Comparison of ENCODE assay signal across 14 cellular contexts in genomic region chr19:43561144-43561970, GRCh38. TPM values are rescaled to one million over a fixed set of nuclear protein-coding genes. Genes with fewer than 3 reads are reported as not detected.
A peak's percentile ranks its signal among the peaks of the same experiment; 100 is the strongest.
DNase-seq lines count a peak whose midpoint lies in the region; ATAC-seq, FAIRE-seq and TF ChIP-seq lines count a peak whose summit lies in the region.
"Had no signal": no experiment of that assay in that cellular context is flagged by ENCODE, and none has a peak within 500 bp of the region (broad histone marks: within the 10 kb centered on the region; RNA-seq: fewer than 3 reads in every experiment).

No MANE protein-coding gene starts in this region.

- no peak overlapping the region for H3K27ac ChIP-seq in A549
- no peak overlapping the region for H3K27ac ChIP-seq in CD8-positive, alpha-beta T cell (ENCODE audit: low read depth, low read length)
- peak overlapping the region; percentile 79 for H3K27ac ChIP-seq in naive thymus-derived CD4-positive, alpha-beta T cell (ENCODE audit: low read depth, low read length)
- H3K27ac ChIP-seq: uterus had no signal

- no peak for TF ChIP-seq EP300 in A549 (IDR thresholded peaks at IDR 0.05)

- H3K27me3 ChIP-seq in CD8-positive, alpha-beta T cell (ENCODE audit: insufficient read depth, low read length): no peaks in the 10 kb centered on the region
- H3K27me3 ChIP-seq in naive thymus-derived CD4-positive, alpha-beta T cell (ENCODE audit: control insufficient read depth in 2 of 2, insufficient read depth in 2 of 2, low read length in 2 of 2): no peaks in the 10 kb centered on the region
- H3K27me3 ChIP-seq: BE2C, esophagus squamous epithelium, uterus had no signal

- no peak overlapping the region for H3K4me2 ChIP-seq in A549

- H3K4me3 ChIP-seq in A549: no peak overlapping the region
- H3K4me3 ChIP-seq in CD8-positive, alpha-beta T cell (ENCODE audit: low read depth, low read length): peak overlapping the region; percentile 30
- H3K4me3 ChIP-seq in naive thymus-derived CD4-positive, alpha-beta T cell (ENCODE audit: low read length): no peak overlapping the region
- H3K4me3 ChIP-seq: esophagus squamous epithelium, uterus had no signal

- H3K4me3 Mint-ChIP-seq in CD8-positive, alpha-beta T cell: peak overlapping the region; percentile 66
- H3K4me3 Mint-ChIP-seq in activated naive CD8-positive, alpha-beta T cell: peak overlapping the region; percentile 76
- H3K4me3 Mint-ChIP-seq in naive thymus-derived CD4-positive, alpha-beta T cell: peak overlapping the region in 9 of 10 donors; percentile 71 to 97 (median 89)

- TF ChIP-seq RAD21 in A549 (conservative IDR thresholded peaks at IDR 0.05 in 1 of 2, IDR thresholded peaks at IDR 0.05 in 1 of 2): no peak

- no peaks in the 10 kb centered on the region for H3K9me3 ChIP-seq in A549
- H3K9me3 ChIP-seq in CD8-positive, alpha-beta T cell (ENCODE audit: low read length): no peaks in the 10 kb centered on the region
- H3K9me3 ChIP-seq in naive thymus-derived CD4-positive, alpha-beta T cell (ENCODE audit: control insufficient read depth in 2 of 3, low read length in 3 of 3): no peaks in the 10 kb centered on the region
- H3K9me3 ChIP-seq: BE2C, esophagus squamous epithelium, uterus had no signal

- DNase-seq in A549 (ENCODE audit: low read depth in 1 of 2, low spot score in 1 of 2) (no peak), midbrain (lab: John Stamatoyannopoulos, UW) (no peak), urothelium cell line (ENCODE audit: low spot score) (no peak), HCEC 1CT (no peak)
- DNase-seq in CD8-positive, alpha-beta T cell: no peak
- no peak for DNase-seq in naive thymus-derived CD4-positive, alpha-beta T cell
- DNase-seq: BE2C, esophagus squamous epithelium, KG1, NCI-H1436, NCI-H510A treated with DMSO at 0.1 percent for 48 hours, uterus had no signal

- H3K4me1 Mint-ChIP-seq in CD8-positive, alpha-beta T cell (ENCODE audit: low read depth): peaks cover 54% of the 10 kb centered on the region
- H3K4me1 Mint-ChIP-seq in activated naive CD8-positive, alpha-beta T cell (ENCODE audit: low read depth): peaks cover 54% of the 10 kb centered on the region
- peaks cover 33 to 64% (median 58%) of the 10 kb centered on the region in 7 donors for H3K4me1 Mint-ChIP-seq in naive thymus-derived CD4-positive, alpha-beta T cell

- intact Hi-C loops in CD8-positive, alpha-beta T cell (cut with DNase I, micrococcal nuclease): no loop called here
- intact Hi-C loops in naive thymus-derived CD4-positive, alpha-beta T cell (cut with micrococcal nuclease): no loop called here

- no peak for TF ChIP-seq CTCF in A549 (IDR thresholded peaks at IDR 0.05)
- no peak for TF ChIP-seq CTCF in CD8-positive, alpha-beta T cell (IDR thresholded peaks at IDR 0.05)

- H3K9me3 Mint-ChIP-seq in CD8-positive, alpha-beta T cell: no peaks in the 10 kb centered on the region
- H3K9me3 Mint-ChIP-seq in activated naive CD8-positive, alpha-beta T cell (ENCODE audit: low read depth): no peaks in the 10 kb centered on the region
- no peaks in the 10 kb centered on the region for H3K9me3 Mint-ChIP-seq in naive thymus-derived CD4-positive, alpha-beta T cell

- H3K27ac Mint-ChIP-seq in CD8-positive, alpha-beta T cell: peak overlapping the region; percentile 90
- peak overlapping the region; percentile 93 for H3K27ac Mint-ChIP-seq in activated naive CD8-positive, alpha-beta T cell
- H3K27ac Mint-ChIP-seq in naive thymus-derived CD4-positive, alpha-beta T cell: peak overlapping the region; percentile 75 to 99 (median 96)

- TF ChIP-seq POLR2A in A549 (IDR thresholded peaks at IDR 0.05; ENCODE audit: low read length): no peak

- H3K27me3 Mint-ChIP-seq in CD8-positive, alpha-beta T cell (ENCODE audit: low read depth): no peaks in the 10 kb centered on the region
- no peaks in the 10 kb centered on the region for H3K27me3 Mint-ChIP-seq in activated naive CD8-positive, alpha-beta T cell
- H3K27me3 Mint-ChIP-seq in naive thymus-derived CD4-positive, alpha-beta T cell: no peaks in the 10 kb centered on the region

- peaks cover 10% of the 10 kb centered on the region for H3K36me3 ChIP-seq in CD8-positive, alpha-beta T cell (ENCODE audit: insufficient read depth, low read length)
- H3K36me3 ChIP-seq in naive thymus-derived CD4-positive, alpha-beta T cell (ENCODE audit: control insufficient read depth in 2 of 3, insufficient read depth in 3 of 3, low read length in 3 of 3): peaks cover 0 to 23% (median 0%) of the 10 kb centered on the region in 3 experiments
- H3K36me3 ChIP-seq: BE2C, uterus had no signal

- POLR2A ChIA-PET in A549 (lab: Yijun Ruan, JAX): interaction anchor here (1.3 kb wide), 1 partner anchor 28 kb away, joined by 5 read pairs; the partner anchor contains the start of gene ZNF575
- POLR2A ChIA-PET in CD8-positive, alpha-beta T cell (lab: Charles Lee): interaction anchor here (0.9 to 1.9 kb wide), 2 partner anchors 33 kb away, joined by 3 to 6 read pairs; no protein-coding TSS in a partner anchor
- POLR2A ChIA-PET in naive thymus-derived CD4-positive, alpha-beta T cell (lab: Charles Lee): interaction anchor here (0.5 to 5.8 kb wide), 4 partner anchors 13 to 1841 kb away, joined by 3 to 46 read pairs (median 8); partner anchors contain the start of genes IRGQ, PINLYP, XRCC1 and ZNF576

- ATAC-seq in A549 (peak in 1 of 2 experiments; percentile 41; a peak in 2 of 6 replicates), HG03196 (IDR thresholded peaks at IDR 0.05; ENCODE audit: unreplicated experiment) (no peak)
- ATAC-seq in CD8-positive, alpha-beta T cell: no peak
- ATAC-seq in naive thymus-derived CD4-positive, alpha-beta T cell: no peak

- H3K4me1 ChIP-seq in A549: peaks cover 9% of the 10 kb centered on the region; the same call in 1 of the 3 replicates
- H3K4me1 ChIP-seq in CD8-positive, alpha-beta T cell (ENCODE audit: insufficient read depth, low read length): peaks cover 49% of the 10 kb centered on the region
- H3K4me1 ChIP-seq in naive thymus-derived CD4-positive, alpha-beta T cell (ENCODE audit: control insufficient read depth in 2 of 2, insufficient read depth in 2 of 2, low read length in 2 of 2): peaks cover 31 to 40% of the 10 kb centered on the region in 2 donors
- H3K4me1 ChIP-seq: BE2C had no signal

- 95% methylated on average over 12 of the region's 12 CpGs for WGBS in A549 (ENCODE audit: missing lambda C conversion rate)

- peaks cover 30% of the 10 kb centered on the region for H3K36me3 Mint-ChIP-seq in CD8-positive, alpha-beta T cell
- peaks cover 9% of the 10 kb centered on the region for H3K36me3 Mint-ChIP-seq in activated naive CD8-positive, alpha-beta T cell
- peaks cover 0 to 30% (median 9%) of the 10 kb centered on the region in 5 donors for H3K36me3 Mint-ChIP-seq in naive thymus-derived CD4-positive, alpha-beta T cell

- no peak for FAIRE-seq in A549 (lab: Jason Lieb, UNC)
- FAIRE-seq in urothelium cell line (lab: Jason Lieb, UNC): no peak

- CTCF ChIA-PET in A549 (lab: Yijun Ruan, JAX): interaction anchor here (0.9 to 2.9 kb wide), 7 partner anchors 9 to 101 kb away, joined by 3 to 8 read pairs (median 5); no protein-coding TSS in a partner anchor
- CTCF ChIA-PET in CD8-positive, alpha-beta T cell (lab: Charles Lee): interaction anchor here (0.7 to 3.8 kb wide), 4 partner anchors 16 to 224 kb away, joined by 3 to 42 read pairs (median 4); partner anchors contain the start of gene IRGQ
- CTCF ChIA-PET in naive thymus-derived CD4-positive, alpha-beta T cell (lab: Charles Lee): interaction anchor here (1.0 to 1.8 kb wide), 2 partner anchors 32 to 34 kb away, joined by 3 to 11 read pairs; partner anchors contain the start of genes IRGQ and ZNF576

RNA-seq across cellular contexts. Expression of gene XRCC1, which starts 14.0 kb away (rescaled TPM):
- polyA plus RNA-seq in A549 (2011; rRNA removed): 31.9 and 32.0 TPM in 2 replicates
- 49.4 and 52.2 TPM in 2 replicates for polyA plus RNA-seq in A549 (2012; cell fraction: cytosol; rRNA removed)
- 47.2 and 52.6 TPM in 2 replicates for polyA plus RNA-seq in A549 (2012; cell fraction: nucleus; rRNA removed)
- polyA plus RNA-seq in A549 (2017; fragmentation: RNase III; extraction: RNeasy Plus Mini Kit Qiagen cat#74134 plus additional on column Dnase treatment): 55.1 to 62.3 TPM (median 55.2 TPM) in 3 replicates
- 33.6 and 35.3 TPM in 2 replicates for polyA minus RNA-seq in A549 (2011; rRNA and poly(A)+ RNA removed)
- 10 to 100 TPM; 19.8 to 20.7 TPM for total RNA-seq in CD8-positive, alpha-beta T cell
- total RNA-seq in naive thymus-derived CD4-positive, alpha-beta T cell: 10 to 100 TPM; 32.0 to 36.1 (median 35.4) TPM
- polyA plus RNA-seq in naive thymus-derived CD4-positive, alpha-beta T cell: 10 to 100 TPM; 27.2 to 34.8 TPM

RNA-seq across cellular contexts. Expression of gene PINLYP, which starts 14.2 kb away (rescaled TPM):
- polyA plus RNA-seq in A549 (2011; rRNA removed) (0.12 TPM in 1 of 2 replicates, not detected in the other), A549 (2017; fragmentation: RNase III; extraction: RNeasy Plus Mini Kit Qiagen cat#74134 plus additional on column Dnase treatment) (0.27 to 0.37 TPM (median 0.28 TPM) in 3 replicates)
- polyA plus RNA-seq in A549 (2012; cell fraction: cytosol; rRNA removed): 0.13 and 0.26 TPM in 2 replicates
- polyA plus RNA-seq in A549 (2012; cell fraction: nucleus; rRNA removed): 0.32 and 0.47 TPM in 2 replicates
- polyA minus RNA-seq in A549 (2011; rRNA and poly(A)+ RNA removed): not detected in 2 replicates
- total RNA-seq in CD8-positive, alpha-beta T cell: 1 to 10 TPM; 1.1 TPM
- total RNA-seq in naive thymus-derived CD4-positive, alpha-beta T cell: 1 to 10 TPM in 2 of 5 experiments, under 1 TPM in 3; 0.27 to 5.8 (median 0.59) TPM
- under 1 TPM in 1 of 2 donors, not detected in 1; 0.49 TPM for polyA plus RNA-seq in naive thymus-derived CD4-positive, alpha-beta T cell

RNA-seq across cellular contexts. Expression of gene ZNF575, which starts 28.4 kb away (rescaled TPM):
- polyA plus RNA-seq in A549 (2011; rRNA removed) (0.09 and 0.38 TPM in 2 replicates), A549 (2017; fragmentation: RNase III; extraction: RNeasy Plus Mini Kit Qiagen cat#74134 plus additional on column Dnase treatment) (1.4 to 2.2 TPM (median 1.5 TPM) in 3 replicates)
- polyA plus RNA-seq in A549 (2012; cell fraction: cytosol; rRNA removed): 0.46 and 0.67 TPM in 2 replicates
- polyA plus RNA-seq in A549 (2012; cell fraction: nucleus; rRNA removed): 0.65 and 1.1 TPM in 2 replicates
- polyA minus RNA-seq in A549 (2011; rRNA and poly(A)+ RNA removed): 0.39 and 0.74 TPM in 2 replicates
- total RNA-seq in CD8-positive, alpha-beta T cell: 1 to 10 TPM; 2.4 to 3.4 TPM
- total RNA-seq in naive thymus-derived CD4-positive, alpha-beta T cell: 10 to 100 TPM in 2 of 5 experiments, 1 to 10 TPM in 3; 4.5 to 10.7 (median 5.6) TPM
- 1 to 10 TPM; 2.7 to 3.5 TPM for polyA plus RNA-seq in naive thymus-derived CD4-positive, alpha-beta T cell
- total RNA-seq: esophagus squamous epithelium had no signal

RNA-seq across cellular contexts. Expression of gene ETHE1, which starts 34.4 kb away (rescaled TPM):
- polyA plus RNA-seq in A549 (2011; rRNA removed): 58.9 and 75.6 TPM in 2 replicates
- polyA plus RNA-seq in A549 (2012; cell fraction: cytosol; rRNA removed): 74.2 and 87.8 TPM in 2 replicates
- polyA plus RNA-seq in A549 (2012; cell fraction: nucleus; rRNA removed): 69.3 and 108 TPM in 2 replicates
- polyA plus RNA-seq in A549 (2017; fragmentation: RNase III; extraction: RNeasy Plus Mini Kit Qiagen cat#74134 plus additional on column Dnase treatment): 31.2 to 38.6 TPM (median 37.3 TPM) in 3 replicates
- polyA minus RNA-seq in A549 (2011; rRNA and poly(A)+ RNA removed): 49.9 and 56.3 TPM in 2 replicates
- 10 to 100 TPM; 17.2 to 17.6 TPM for total RNA-seq in CD8-positive, alpha-beta T cell
- 10 to 100 TPM; 20.3 to 58.6 (median 23.9) TPM for total RNA-seq in naive thymus-derived CD4-positive, alpha-beta T cell
- polyA plus RNA-seq in naive thymus-derived CD4-positive, alpha-beta T cell: 10 to 100 TPM; 58.0 to 59.3 TPM

RNA-seq across cellular contexts. Expression of gene IRGQ, which starts 34.6 kb away (rescaled TPM):
- polyA plus RNA-seq in A549 (2011; rRNA removed): 10.0 and 14.2 TPM in 2 replicates
- 5.3 and 6.6 TPM in 2 replicates for polyA plus RNA-seq in A549 (2012; cell fraction: cytosol; rRNA removed)
- polyA plus RNA-seq in A549 (2012; cell fraction: nucleus; rRNA removed): 13.6 and 18.6 TPM in 2 replicates
- polyA plus RNA-seq in A549 (2017; fragmentation: RNase III; extraction: RNeasy Plus Mini Kit Qiagen cat#74134 plus additional on column Dnase treatment): 6.3 to 6.5 TPM (median 6.4 TPM) in 3 replicates
- polyA minus RNA-seq in A549 (2011; rRNA and poly(A)+ RNA removed): 12.8 and 12.9 TPM in 2 replicates
- 10 to 100 TPM; 25.5 to 26.5 TPM for total RNA-seq in CD8-positive, alpha-beta T cell
- total RNA-seq in naive thymus-derived CD4-positive, alpha-beta T cell: 10 to 100 TPM; 13.5 to 43.8 (median 18.9) TPM
- 1 to 10 TPM in 1 of 2 donors, under 1 TPM in 1; 0.32 to 1.1 TPM for polyA plus RNA-seq in naive thymus-derived CD4-positive, alpha-beta T cell
